ENCODE assay signal across 8 cellular contexts in the genomic region with DNA sequence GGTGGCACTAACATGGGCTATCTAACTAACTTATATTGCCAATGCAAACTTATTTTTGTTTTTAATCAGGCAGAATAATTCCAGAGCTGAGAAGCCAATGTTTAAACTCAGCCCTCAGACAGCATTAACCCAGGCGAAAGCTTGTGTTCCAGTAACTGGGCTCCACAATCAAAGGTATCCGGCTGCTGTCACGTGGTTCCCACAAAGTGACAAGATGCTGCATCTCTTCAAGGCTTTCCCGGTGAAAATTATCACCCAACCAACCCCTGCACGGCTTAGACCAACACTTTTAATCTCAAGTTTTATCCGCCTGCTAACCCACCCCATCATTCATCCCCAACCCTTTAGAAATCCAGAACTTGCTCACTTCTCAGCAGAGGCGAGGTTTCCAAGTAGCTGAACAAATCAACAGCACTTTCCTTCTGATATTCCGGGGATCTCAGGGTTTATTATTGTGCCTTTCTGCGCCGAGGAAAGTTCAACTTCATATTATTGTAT. TPM values are rescaled to one million over a fixed set of nuclear protein-coding genes. Genes with fewer than 3 reads are reported as not detected.
DNase-seq lines count a peak whose midpoint lies in the region; FAIRE-seq and TF ChIP-seq lines count a peak whose summit lies in the region.

No MANE protein-coding gene starts in this region.

- H3K4me3 ChIP-seq in endocrine pancreas (ENCODE audit: control insufficient read depth, insufficient read depth, low read length) (peak overlapping the region; percentile 67), sigmoid colon (no peak overlapping the region)

- H3K36me3 ChIP-seq in endocrine pancreas (ENCODE audit: control insufficient read depth, insufficient read depth, low read length) (no peaks in the 10 kb centered on the region), sigmoid colon (no peaks in the 10 kb centered on the region)

- FAIRE-seq in GM12892 (lab: Jason Lieb, UNC), result no peak

- H3K9me3 ChIP-seq in endocrine pancreas (ENCODE audit: control insufficient read depth, low read length) (no peaks in the 10 kb centered on the region), sigmoid colon (no peaks in the 10 kb centered on the region)

- no peak overlapping the region for H3K27ac ChIP-seq in sigmoid colon

- H3K27me3 ChIP-seq in endocrine pancreas (ENCODE audit: control insufficient read depth, insufficient read depth, low read length) (peaks cover 2% of the 10 kb centered on the region), sigmoid colon (peaks cover 2 to 57% (median 28%) of the 10 kb centered on the region in 3 donors)

- TF ChIP-seq POLR2A in sigmoid colon (IDR thresholded peaks at IDR 0.05) (no peak), GM12892 (IDR thresholded peaks at IDR 0.05; ENCODE audit: low read depth, low read length) (no peak)

- WGBS in sigmoid colon, 2 donors, result 17 to 20% methylated on average over 10 of the region's 10 CpGs

- H3K36me3 Mint-ChIP-seq in activated CD4-positive, alpha-beta T cell treated with anti-CD3 and anti-CD28 coated beads, Interleukin-2, amount 10 ng/mL, durations not matched to agents 24 days and 14 days (ENCODE audit: low read depth), result peaks cover 9% of the 10 kb centered on the region

- peak overlapping the region; percentile 67 for H3K9ac ChIP-seq in endocrine pancreas (ENCODE audit: control insufficient read depth, insufficient read depth, low read length)

- TF ChIP-seq CTCF in sigmoid colon (IDR thresholded peaks at IDR 0.05), result no peak

- peak overlapping the region; percentile 90 for H3K4me3 Mint-ChIP-seq in activated CD4-positive, alpha-beta T cell treated with anti-CD3 and anti-CD28 coated beads, Interleukin-2, amount 10 ng/mL, durations not matched to agents 24 days and 14 days

- H3K4me1 ChIP-seq in endocrine pancreas (ENCODE audit: control insufficient read depth, insufficient read depth, low read length) (peaks cover 21% of the 10 kb centered on the region), sigmoid colon (peaks cover 0 to 36% (median 29%) of the 10 kb centered on the region in 4 donors)

- peak; percentile 70 for DNase-seq in activated CD4-positive, alpha-beta T cell treated with anti-CD3 and anti-CD28 coated beads, Interleukin-2, amount 10 ng/mL, durations not matched to agents 24 days and 14 days
- DNase-seq in activated CD4-positive, alpha-beta T cell treated with anti-CD3 and anti-CD28 coated beads for 48 hours, result no peak
- peak; percentile 49 for DNase-seq in NCI-H526 treated with DMSO at 0.1 percent for 48 hours (lab: John Stamatoyannopoulos, UW)
- peak; percentile 77 for DNase-seq in retina
- no peak for DNase-seq in mucosa of gallbladder (ENCODE audit: low spot score)
- no peak for DNase-seq in sigmoid colon
- DNase-seq in GM12892 (ENCODE audit: insufficient read length), result no peak

- no peak for TF ChIP-seq EP300 in sigmoid colon (IDR thresholded peaks at IDR 0.05)

- H3K27ac Mint-ChIP-seq in activated CD4-positive, alpha-beta T cell treated with anti-CD3 and anti-CD28 coated beads, Interleukin-2, amount 10 ng/mL, durations not matched to agents 24 days and 14 days, result peak overlapping the region; percentile 88

- H3K4me1 Mint-ChIP-seq in activated CD4-positive, alpha-beta T cell treated with anti-CD3 and anti-CD28 coated beads, Interleukin-2, amount 10 ng/mL, durations not matched to agents 24 days and 14 days, result peaks cover 34% of the 10 kb centered on the region

- peaks cover 32% of the 10 kb centered on the region for H3K27me3 Mint-ChIP-seq in activated CD4-positive, alpha-beta T cell treated with anti-CD3 and anti-CD28 coated beads, Interleukin-2, amount 10 ng/mL, durations not matched to agents 24 days and 14 days

- intact Hi-C loops in activated CD4-positive, alpha-beta T cell treated with anti-CD3 and anti-CD28 coated beads, Interleukin-2, amount 10 ng/mL, durations not matched to agents 24 days and 14 days (cut with micrococcal nuclease), result loop anchor here (2.0 to 10.0 kb wide), 4 partner anchors 17 to 1723 kb away; a partner anchor contains a TSS
- intact Hi-C loops in sigmoid colon (cut with DNase I), result no loop called here

- H3K9me3 Mint-ChIP-seq in activated CD4-positive, alpha-beta T cell treated with anti-CD3 and anti-CD28 coated beads, Interleukin-2, amount 10 ng/mL, durations not matched to agents 24 days and 14 days, result no peaks in the 10 kb centered on the region

RNA-seq across cellular contexts. Expression of a gene that starts 58.7 kb away (rescaled TPM):
- total RNA-seq in activated CD4-positive, alpha-beta T cell treated with anti-CD3 and anti-CD28 coated beads, Interleukin-2, amount 10 ng/mL, durations not matched to agents 24 days and 14 days, result not detected in 2 replicates
- not detected for total RNA-seq in mucosa of gallbladder
- total RNA-seq in sigmoid colon, result not detected
- not detected for polyA plus RNA-seq in sigmoid colon
- polyA plus RNA-seq in GM12892 (2012; ENCODE audit: missing spikeins), result not detected

RNA-seq across cellular contexts. Expression of a gene that starts 59.1 kb away (rescaled TPM):
- 8.2 and 8.7 TPM in 2 replicates for total RNA-seq in activated CD4-positive, alpha-beta T cell treated with anti-CD3 and anti-CD28 coated beads, Interleukin-2, amount 10 ng/mL, durations not matched to agents 24 days and 14 days
- total RNA-seq in mucosa of gallbladder (6.8 TPM), sigmoid colon (100 to 1,000 TPM in 1 of 4 donors, 10 to 100 TPM in 3; 27.3 to 103 (median 58.5) TPM)
- polyA plus RNA-seq in sigmoid colon, result 1 to 10 TPM in 2 of 3 donors, under 1 TPM in 1; 0.46 to 2.4 (median 1.9) TPM
- 0.15 TPM for polyA plus RNA-seq in GM12892 (2012; ENCODE audit: missing spikeins)

Comparison
In these comparisons a context has a peak if more than half of its experiments do, and no peak if none do; other contexts are left out.
1. DNase-seq: peak in activated CD4-positive, alpha-beta T cell treated with anti-CD3 and anti-CD28 coated beads, Interleukin-2, amount 10 ng/mL, durations not matched to agents 24 days and 14 days (single experiment), NCI-H526 treated with DMSO at 0.1 percent for 48 hours (single experiment) and retina (single experiment); none in activated CD4-positive, alpha-beta T cell treated with anti-CD3 and anti-CD28 coated beads for 48 hours (single experiment), mucosa of gallbladder (single experiment), sigmoid colon (single experiment) and GM12892 (single experiment).